ENCODE assay signal across 27 cellular contexts in the genomic region with DNA sequence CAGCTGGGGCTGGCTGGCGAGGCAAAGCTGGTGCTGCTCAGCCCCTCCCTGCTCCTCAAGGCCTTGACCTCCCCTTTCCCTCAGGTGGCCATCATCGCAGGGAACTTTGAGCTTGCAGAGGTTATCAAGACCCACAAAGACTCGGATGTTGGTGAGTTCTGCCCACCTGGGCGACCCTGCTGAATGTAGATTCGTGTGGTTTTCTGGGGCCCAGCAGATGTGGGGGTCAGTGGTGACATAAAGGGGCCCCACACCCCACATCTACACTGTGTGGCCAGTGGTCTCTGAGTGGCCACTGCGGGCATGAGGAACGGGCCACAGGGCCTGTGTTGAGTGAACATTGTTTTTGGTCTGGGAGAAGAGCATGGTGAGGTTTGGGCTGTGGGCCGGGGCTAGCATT. TPM values are rescaled to one million over a fixed set of nuclear protein-coding genes. Genes with fewer than 3 reads are reported as not detected.
DNase-seq lines count a peak whose midpoint lies in the region; ATAC-seq, FAIRE-seq and TF ChIP-seq lines count a peak whose summit lies in the region.
"Had no signal": no experiment of that assay in that cellular context is flagged by ENCODE, and none has a peak within 500 bp of the region (broad histone marks: within the 10 kb centered on the region; RNA-seq: fewer than 3 reads in every experiment).

No MANE protein-coding gene starts in this region.

- no peak for ATAC-seq in GM21381 (IDR thresholded peaks at IDR 0.05; ENCODE audit: unreplicated experiment)
- ATAC-seq: activated naive CD4-positive, alpha-beta T cell treated with anti-CD3 and anti-CD28 coated beads, Interleukin-2, amount 50 U/mL, for 72 hours; activated T-helper 17 cell treated with anti-CD3 and anti-CD28 coated beads, Interleukin-2, amount 50 U/mL, for 72 hours; gastrocnemius medialis had no signal

- POLR2A ChIA-PET in PC-9 (lab: Charles Lee; ENCODE audit: unreplicated experiment): no interaction called here

- H3K27ac Mint-ChIP-seq in endodermal cell (peak overlapping the region; percentile 5), osteocyte (ENCODE audit: unreplicated experiment) (peak overlapping the region; percentile 85)
- H3K27ac Mint-ChIP-seq: activated naive CD4-positive, alpha-beta T cell treated with anti-CD3 and anti-CD28 coated beads, Interleukin-2, amount 50 U/mL, for 72 hours; activated T-helper 17 cell treated with anti-CD3 and anti-CD28 coated beads, Interleukin-2, amount 50 U/mL, for 72 hours had no signal

- H3K27me3 ChIP-seq in endodermal cell (ENCODE audit: control insufficient read depth, insufficient read depth, low read length, poor library complexity, severe bottlenecking) (no peaks in the 10 kb centered on the region), PC-9 (ENCODE audit: insufficient read depth, low read depth) (no peaks in the 10 kb centered on the region)
- H3K27me3 ChIP-seq: ascending aorta had no signal

- H3K79me2 ChIP-seq in PC-9 (ENCODE audit: low read depth): no peaks in the 10 kb centered on the region

- CTCF ChIA-PET in PC-9 (lab: Charles Lee): interaction anchor here (0.9 kb wide), 1 partner anchor 9 kb away, joined by 3 read pairs; no protein-coding TSS in a partner anchor

- no peak for TF ChIP-seq POLR2A in GM12891 (IDR thresholded peaks at IDR 0.05; ENCODE audit: low read depth, low read length)

- H3K9ac ChIP-seq in endodermal cell (ENCODE audit: extremely low read depth, low read length, poor library complexity, severe bottlenecking): no peak overlapping the region
- H3K9ac ChIP-seq: KMS-11 had no signal

- H3K36me3 Mint-ChIP-seq in endodermal cell (ENCODE audit: low read depth): peaks cover 21% of the 10 kb centered on the region
- no peaks in the 10 kb centered on the region for H3K36me3 Mint-ChIP-seq in osteocyte (ENCODE audit: unreplicated experiment)
- H3K36me3 Mint-ChIP-seq: activated naive CD4-positive, alpha-beta T cell treated with anti-CD3 and anti-CD28 coated beads, Interleukin-2, amount 50 U/mL, for 72 hours; naive B cell had no signal

- 60 to 93% methylated on average over 1 to 8 of the region's 8 CpGs for WGBS in endodermal cell (ENCODE audit: insufficient coverage in 1 of 2, insufficient read length in 1 of 2), 2 experiments

- no peak overlapping the region for H2AFZ ChIP-seq in PC-9

- H3K4me1 ChIP-seq in endodermal cell (ENCODE audit: control insufficient read depth, insufficient read depth, low read length) (no peaks in the 10 kb centered on the region), PC-9 (replicated peaks; ENCODE audit: insufficient read depth) (no peaks in the 10 kb centered on the region)
- H3K4me1 ChIP-seq: ascending aorta, gastrocnemius medialis had no signal

- H3K27me3 Mint-ChIP-seq in endodermal cell (ENCODE audit: insufficient read depth): no peaks in the 10 kb centered on the region
- H3K27me3 Mint-ChIP-seq in osteocyte (ENCODE audit: unreplicated experiment): no peaks in the 10 kb centered on the region

- DNase-seq in GM12891 (ENCODE audit: insufficient read length, low spot score) (peak; percentile 21), H4 (ENCODE audit: low spot score) (peak; percentile 2), endodermal cell (no peak), osteocyte (ENCODE audit: extremely low spot score, unreplicated experiment) (peak; percentile 64), PC-9 (no peak), NCI-H526 treated with DMSO at 0.1 percent for 48 hours (lab: John Stamatoyannopoulos, UW) (no peak)
- DNase-seq: activated CD4-positive, CD25-positive, alpha-beta regulatory T cell treated with anti-CD3 and anti-CD28 coated beads, Interleukin-2, amount 50 U/mL, for 72 hours; DMS 273 treated with DMSO at 0.1 percent for 48 hours; effector CD4-positive, alpha-beta T cell; esophagus squamous epithelium; gastrocnemius medialis; H9; naive B cell; NCI-H1436 treated with DMSO at 0.1 percent for 48 hours; NCI-H510A treated with DMSO at 0.1 percent for 48 hours; stimulated activated CD4-positive, alpha-beta T cell treated with anti-CD3 and anti-CD28 coated beads, Interleukin-12 subunit alpha, Interleukin-12 subunit beta, amount 100 ng/mL, for 4 hours; T1000 had no signal

- H3K36me3 ChIP-seq in endodermal cell (ENCODE audit: control insufficient read depth, insufficient read depth, low read length): no peaks in the 10 kb centered on the region
- no peaks in the 10 kb centered on the region for H3K36me3 ChIP-seq in PC-9 (ENCODE audit: low read depth)
- H3K36me3 ChIP-seq: ascending aorta, esophagus squamous epithelium, gastrocnemius medialis, thoracic aorta had no signal

- intact Hi-C loops in PC-9 (cut with micrococcal nuclease; ENCODE audit: unreplicated experiment): no loop called here

- H3K4me3 Mint-ChIP-seq in endodermal cell: no peak overlapping the region
- H3K4me3 Mint-ChIP-seq in osteocyte (ENCODE audit: unreplicated experiment): peak overlapping the region; percentile 33
- H3K4me3 Mint-ChIP-seq: activated T-helper 17 cell treated with anti-CD3 and anti-CD28 coated beads, Interleukin-2, amount 50 U/mL, for 72 hours; H9; naive B cell had no signal

- H4K20me1 ChIP-seq in PC-9 (ENCODE audit: insufficient read depth): no peaks in the 10 kb centered on the region

- H3K4me3 ChIP-seq in endodermal cell (ENCODE audit: low read length) (no peak overlapping the region), PC-9 (no peak overlapping the region)
- H3K4me3 ChIP-seq: ascending aorta, gastrocnemius medialis, thoracic aorta had no signal

- no peak for FAIRE-seq in GM12891 (lab: Jason Lieb, UNC)

- H3K9me3 ChIP-seq in endodermal cell (ENCODE audit: control insufficient read depth, low read length): no peaks in the 10 kb centered on the region
- H3K9me3 ChIP-seq in PC-9 (ENCODE audit: insufficient read depth, low read depth): peaks cover 6% of the 10 kb centered on the region; the same call in 1 of the 2 replicates
- H3K9me3 ChIP-seq: ascending aorta, esophagus squamous epithelium, gastrocnemius medialis, thoracic aorta had no signal

- peaks cover 8% of the 10 kb centered on the region; the same call in 1 of the 2 replicates for H3F3A ChIP-seq in PC-9 (ENCODE audit: insufficient read depth, low read depth)

- peaks cover 13% of the 10 kb centered on the region for H3K9me3 Mint-ChIP-seq in endodermal cell
- peaks cover 2% of the 10 kb centered on the region for H3K9me3 Mint-ChIP-seq in osteocyte (ENCODE audit: unreplicated experiment)
- H3K9me3 Mint-ChIP-seq: activated naive CD4-positive, alpha-beta T cell treated with anti-CD3 and anti-CD28 coated beads, Interleukin-2, amount 50 U/mL, for 72 hours; activated T-helper 17 cell treated with anti-CD3 and anti-CD28 coated beads, Interleukin-2, amount 50 U/mL, for 72 hours had no signal

- no peak overlapping the region for H3K4me2 ChIP-seq in PC-9
- H3K4me2 ChIP-seq: KMS-11 had no signal

- TF ChIP-seq CTCF in endodermal cell (conservative IDR thresholded peaks at IDR 0.05) (no peak), osteocyte (IDR thresholded peaks at IDR 0.05) (no peak), PC-9 (conservative IDR thresholded peaks at IDR 0.05) (no peak)

- no TSS peak for BruUV-seq in PC-9 (replicated peaks; lab: Mats Ljungman, UMichigan)

- H3K9me2 ChIP-seq in PC-9 (ENCODE audit: insufficient read depth): no peaks in the 10 kb centered on the region

- H3K27ac ChIP-seq in endodermal cell (ENCODE audit: low read depth, low read length): no peak overlapping the region
- H3K27ac ChIP-seq in PC-9: no peak overlapping the region
- H3K27ac ChIP-seq: ascending aorta, KMS-11, thoracic aorta had no signal

- H3K4me1 Mint-ChIP-seq in endodermal cell (no peaks in the 10 kb centered on the region), osteocyte (ENCODE audit: unreplicated experiment) (peaks cover 14% of the 10 kb centered on the region)
- H3K4me1 Mint-ChIP-seq: activated T-helper 17 cell treated with anti-CD3 and anti-CD28 coated beads, Interleukin-2, amount 50 U/mL, for 72 hours had no signal

TF ChIP-seq in GM12891, 5 proteins besides CTCF, POLR2A, EP300 and RAD21:
- TF ChIP-seq POLR2AphosphoS5 (IDR thresholded peaks at IDR 0.05; ENCODE audit: low read depth, low read length): no peak

RNA-seq across cellular contexts. Expression of a gene that starts 11.9 kb away (rescaled TPM):
- 0.15 TPM for polyA plus RNA-seq in GM12891 (2012; ENCODE audit: low read depth, missing spikeins)
- 0.19 and 0.62 TPM in 2 replicates for total RNA-seq in H4 (2014; rRNA removed; shearing (Covaris generic))
- total RNA-seq in endodermal cell: 10 to 100 TPM in 1 of 2 donors, 1 to 10 TPM in 1; 9.4 to 11.1 TPM
- polyA plus RNA-seq in endodermal cell (2013, experiment 1 of 2): 9.9 TPM
- 9.9 TPM for polyA plus RNA-seq in endodermal cell (2013, experiment 2 of 2)
- total RNA-seq in osteocyte: 4.7 and 4.8 TPM in 2 replicates
- total RNA-seq in PC-9 (2021): 5.8 and 7.6 TPM in 2 replicates

RNA-seq across cellular contexts. Expression of a gene that starts 53.5 kb away (rescaled TPM):
- polyA plus RNA-seq in GM12891 (2012; ENCODE audit: low read depth, missing spikeins): not detected
- not detected in 2 replicates for total RNA-seq in H4 (2014; rRNA removed; shearing (Covaris generic))
- total RNA-seq in endodermal cell: under 1 TPM in 1 of 2 donors, not detected in 1; 0.18 TPM
- polyA plus RNA-seq in endodermal cell (2013, experiment 1 of 2): 0.71 TPM
- polyA plus RNA-seq in endodermal cell (2013, experiment 2 of 2): not detected
- not detected in 2 replicates for total RNA-seq in osteocyte
- total RNA-seq in PC-9 (2021): 0.28 TPM in 1 of 2 replicates, not detected in the other
- total RNA-seq: activated naive CD4-positive, alpha-beta T cell treated with anti-CD3 and anti-CD28 coated beads, Interleukin-2, amount 50 U/mL, for 72 hours; activated T-helper 17 cell treated with anti-CD3 and anti-CD28 coated beads, Interleukin-2, amount 50 U/mL, for 72 hours; ascending aorta; cerebellum; esophagus squamous epithelium; G401; gastrocnemius medialis; RPMI7951; thoracic aorta had no signal
- polyA plus RNA-seq: keratinocyte had no signal

RNA-seq across cellular contexts. Expression of a gene that starts 56.5 kb away (rescaled TPM):
- 11.9 TPM for polyA plus RNA-seq in GM12891 (2012; ENCODE audit: low read depth, missing spikeins)
- total RNA-seq in H4 (2014; rRNA removed; shearing (Covaris generic)): 8.4 and 9.3 TPM in 2 replicates
- 10 to 100 TPM; 28.6 to 30.6 TPM for total RNA-seq in endodermal cell
- 26.8 TPM for polyA plus RNA-seq in endodermal cell (2013, experiment 1 of 2)
- 23.1 TPM for polyA plus RNA-seq in endodermal cell (2013, experiment 2 of 2)
- 43.5 and 44.0 TPM in 2 replicates for total RNA-seq in osteocyte
- total RNA-seq in PC-9 (2021): 16.6 and 23.7 TPM in 2 replicates

Comparison
In these comparisons a context has a peak if more than half of its experiments do, and no peak if none do; other contexts are left out.
1. DNase-seq: peak in GM12891 (single experiment), H4 (single experiment) and osteocyte (single experiment); none in endodermal cell (single experiment), PC-9 (0 of 2) and NCI-H526 treated with DMSO at 0.1 percent for 48 hours (single experiment).